In the genomic region with DNA sequence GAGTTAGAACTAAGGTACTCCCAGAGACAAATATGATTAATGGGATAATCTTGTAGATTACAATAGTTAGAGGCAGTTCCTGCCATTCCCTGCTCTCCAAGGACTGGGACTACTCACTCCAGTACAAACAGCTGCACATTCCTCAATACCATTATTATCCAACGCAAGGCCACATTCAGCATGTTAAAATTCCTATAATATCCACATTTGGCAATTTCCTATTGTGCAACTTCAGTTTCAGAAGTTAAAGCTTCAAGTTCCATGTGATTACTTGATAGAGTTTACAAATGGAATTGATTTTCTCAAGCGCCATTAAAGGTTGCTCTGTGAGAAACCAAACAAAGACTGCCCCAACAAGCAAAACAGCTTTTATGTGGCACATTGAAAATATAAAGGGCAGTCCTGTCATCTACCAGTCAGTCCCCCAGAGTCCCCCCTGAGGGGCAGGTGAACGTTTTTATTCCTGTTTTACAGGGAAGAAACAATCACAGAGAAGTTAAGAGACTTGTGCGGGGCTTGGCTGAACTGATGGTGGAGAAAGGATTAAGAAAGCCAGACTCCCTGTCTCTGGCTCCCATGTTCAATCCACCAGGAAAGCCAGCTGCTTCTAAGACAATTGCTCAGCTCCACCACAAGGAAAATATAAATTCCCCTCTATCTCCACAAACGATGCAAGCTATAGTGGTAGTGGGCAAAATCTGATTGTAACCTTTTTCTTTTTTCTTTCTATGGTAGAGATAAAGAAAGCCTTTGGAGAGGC, we compare ENCODE assay signal across 12 cellular contexts.
DNase-seq lines count a peak whose midpoint lies in the region; ATAC-seq and TF ChIP-seq lines count a peak whose summit lies in the region.
"Had no signal": no experiment of that assay in that cellular context is flagged by ENCODE, and none has a peak within 500 bp of the region (broad histone marks: within the 10 kb centered on the region; RNA-seq: fewer than 3 reads in every experiment).

No MANE protein-coding gene starts in this region.

- no peaks in the 10 kb centered on the region for H3K9me3 ChIP-seq in SJCRH30 (replicated peaks)
- no peaks in the 10 kb centered on the region for H3K9me3 ChIP-seq in gastrocnemius medialis

- H3K4me1 Mint-ChIP-seq in GM23338: peaks cover 10% of the 10 kb centered on the region; the same call in 2 of the 3 replicates

- H3K27me3 ChIP-seq in GM23338 (ENCODE audit: insufficient read depth) (no peaks in the 10 kb centered on the region), SJCRH30 (no peaks in the 10 kb centered on the region), gastrocnemius medialis (no peaks in the 10 kb centered on the region)

- no peak for TF ChIP-seq POLR2A in gastrocnemius medialis (IDR thresholded peaks at IDR 0.05)

- in situ Hi-C loops in gastrocnemius medialis (cut with MboI; ENCODE audit: low sequenced_read_pairs in 4 of 4): loop anchor here in 1 of 4 donors (25.0 kb wide), 1 partner anchor 1228 kb away; no protein-coding TSS in a partner anchor

- TF ChIP-seq CTCF in GM23338 (conservative IDR thresholded peaks at IDR 0.05; ENCODE audit: low read depth in 2 of 2) (no peak), fibroblast of pulmonary artery (IDR thresholded peaks at IDR 0.05; ENCODE audit: low read length, missing control alignments) (no peak), gastrocnemius medialis (IDR thresholded peaks at IDR 0.05 in 4 of 5, conservative IDR thresholded peaks at IDR 0.05 in 1 of 5) (no peak)

- no peaks in the 10 kb centered on the region for H4K20me1 ChIP-seq in GM23338 (replicated peaks; ENCODE audit: insufficient read depth)

- peak overlapping the region; percentile 93 for H2AFZ ChIP-seq in GM23338

- H3K36me3 ChIP-seq in GM23338 (ENCODE audit: insufficient read depth): no peaks in the 10 kb centered on the region
- no peaks in the 10 kb centered on the region for H3K36me3 ChIP-seq in SJCRH30
- H3K36me3 ChIP-seq in gastrocnemius medialis: no peaks in the 10 kb centered on the region

- no peak for DNase-seq in GM23338 (ENCODE audit: low spot score)
- peak; percentile 21 to 34 for DNase-seq in SJCRH30
- peak; percentile 93 for DNase-seq in fibroblast of pulmonary artery (ENCODE audit: low read depth)
- peak; percentile 28 to 29 for DNase-seq in gastrocnemius medialis
- no peak for DNase-seq in H4 (ENCODE audit: low spot score)
- no peak for DNase-seq in NCI-H2171 (lab: John Stamatoyannopoulos, UW)
- no peak for DNase-seq in activated naive CD4-positive, alpha-beta T cell treated with anti-CD3 and anti-CD28 coated beads, Interleukin-2, amount 50 U/mL, for 16 hours
- DNase-seq: NCI-H774; stimulated activated CD4-positive, alpha-beta T cell treated with anti-CD3 and anti-CD28 coated beads, Interleukin-15, amount 100 ng/mL, for 24 hours; stimulated activated naive CD4-positive, alpha-beta T cell treated with Interleukin-2 at 50 U/mL for 16 hours; T-helper 17 cell had no signal

- H3K4me3 Mint-ChIP-seq in GM23338: no peak overlapping the region
- H3K4me3 Mint-ChIP-seq: T-helper 17 cell had no signal

- peaks cover 10% of the 10 kb centered on the region for H3K4me1 ChIP-seq in GM23338 (ENCODE audit: insufficient read depth)
- H3K4me1 ChIP-seq in SJCRH30: peaks cover 19% of the 10 kb centered on the region; the same call in 1 of the 2 replicates
- no peaks in the 10 kb centered on the region for H3K4me1 ChIP-seq in gastrocnemius medialis

- no peaks in the 10 kb centered on the region for H3F3A ChIP-seq in GM23338 (replicated peaks; ENCODE audit: low read depth)

- H3K9me2 ChIP-seq in GM23338 (ENCODE audit: insufficient read depth): peaks cover 8% of the 10 kb centered on the region; the same call in 1 of the 2 replicates

- ATAC-seq in GM23338 (no peak), gastrocnemius medialis (peak; percentile 81 to 82), HG02623 (IDR thresholded peaks at IDR 0.05; ENCODE audit: unreplicated experiment) (no peak)
- ATAC-seq: T-helper 17 cell had no signal

- intact Hi-C loops in gastrocnemius medialis (cut with DNase I; ENCODE audit: low total_unique reads): no loop called here

- H3K27me3 Mint-ChIP-seq in GM23338 (ENCODE audit: insufficient read depth, low read depth, poor library complexity): no peaks in the 10 kb centered on the region

- H3K79me2 ChIP-seq in GM23338 (replicated peaks; ENCODE audit: insufficient read depth): no peaks in the 10 kb centered on the region

- no peak overlapping the region for H3K4me2 ChIP-seq in GM23338

- no peaks in the 10 kb centered on the region for H3K36me3 Mint-ChIP-seq in GM23338 (ENCODE audit: low read depth)

- H3K4me3 ChIP-seq in GM23338: no peak overlapping the region
- H3K4me3 ChIP-seq in SJCRH30: peak overlapping the region; percentile 11; the same call in 1 of the 2 replicates
- H3K4me3 ChIP-seq in fibroblast of pulmonary artery (replicated peaks; ENCODE audit: low read depth, low read length): no peak overlapping the region
- H3K4me3 ChIP-seq in gastrocnemius medialis: no peak overlapping the region

- no peaks in the 10 kb centered on the region for H3K9me3 Mint-ChIP-seq in GM23338

- H3K27ac ChIP-seq in GM23338 (ENCODE audit: low read depth): no peak overlapping the region
- peak overlapping the region; percentile 82 for H3K27ac ChIP-seq in SJCRH30
- peak overlapping the region; percentile 7 to 59 (median 40) for H3K27ac ChIP-seq in gastrocnemius medialis

- H3K27ac Mint-ChIP-seq in GM23338: no peak overlapping the region
- H3K27ac Mint-ChIP-seq: T-helper 17 cell had no signal

TF ChIP-seq in GM23338, 12 proteins besides CTCF, POLR2A, EP300 and RAD21:
- TF ChIP-seq, protein P1, sequence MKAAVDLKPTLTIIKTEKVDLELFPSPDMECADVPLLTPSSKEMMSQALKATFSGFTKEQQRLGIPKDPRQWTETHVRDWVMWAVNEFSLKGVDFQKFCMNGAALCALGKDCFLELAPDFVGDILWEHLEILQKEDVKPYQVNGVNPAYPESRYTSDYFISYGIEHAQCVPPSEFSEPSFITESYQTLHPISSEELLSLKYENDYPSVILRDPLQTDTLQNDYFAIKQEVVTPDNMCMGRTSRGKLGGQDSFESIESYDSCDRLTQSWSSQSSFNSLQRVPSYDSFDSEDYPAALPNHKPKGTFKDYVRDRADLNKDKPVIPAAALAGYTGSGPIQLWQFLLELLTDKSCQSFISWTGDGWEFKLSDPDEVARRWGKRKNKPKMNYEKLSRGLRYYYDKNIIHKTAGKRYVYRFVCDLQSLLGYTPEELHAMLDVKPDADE (IDR thresholded peaks at IDR 0.05): no peak
- TF ChIP-seq, protein P2, sequence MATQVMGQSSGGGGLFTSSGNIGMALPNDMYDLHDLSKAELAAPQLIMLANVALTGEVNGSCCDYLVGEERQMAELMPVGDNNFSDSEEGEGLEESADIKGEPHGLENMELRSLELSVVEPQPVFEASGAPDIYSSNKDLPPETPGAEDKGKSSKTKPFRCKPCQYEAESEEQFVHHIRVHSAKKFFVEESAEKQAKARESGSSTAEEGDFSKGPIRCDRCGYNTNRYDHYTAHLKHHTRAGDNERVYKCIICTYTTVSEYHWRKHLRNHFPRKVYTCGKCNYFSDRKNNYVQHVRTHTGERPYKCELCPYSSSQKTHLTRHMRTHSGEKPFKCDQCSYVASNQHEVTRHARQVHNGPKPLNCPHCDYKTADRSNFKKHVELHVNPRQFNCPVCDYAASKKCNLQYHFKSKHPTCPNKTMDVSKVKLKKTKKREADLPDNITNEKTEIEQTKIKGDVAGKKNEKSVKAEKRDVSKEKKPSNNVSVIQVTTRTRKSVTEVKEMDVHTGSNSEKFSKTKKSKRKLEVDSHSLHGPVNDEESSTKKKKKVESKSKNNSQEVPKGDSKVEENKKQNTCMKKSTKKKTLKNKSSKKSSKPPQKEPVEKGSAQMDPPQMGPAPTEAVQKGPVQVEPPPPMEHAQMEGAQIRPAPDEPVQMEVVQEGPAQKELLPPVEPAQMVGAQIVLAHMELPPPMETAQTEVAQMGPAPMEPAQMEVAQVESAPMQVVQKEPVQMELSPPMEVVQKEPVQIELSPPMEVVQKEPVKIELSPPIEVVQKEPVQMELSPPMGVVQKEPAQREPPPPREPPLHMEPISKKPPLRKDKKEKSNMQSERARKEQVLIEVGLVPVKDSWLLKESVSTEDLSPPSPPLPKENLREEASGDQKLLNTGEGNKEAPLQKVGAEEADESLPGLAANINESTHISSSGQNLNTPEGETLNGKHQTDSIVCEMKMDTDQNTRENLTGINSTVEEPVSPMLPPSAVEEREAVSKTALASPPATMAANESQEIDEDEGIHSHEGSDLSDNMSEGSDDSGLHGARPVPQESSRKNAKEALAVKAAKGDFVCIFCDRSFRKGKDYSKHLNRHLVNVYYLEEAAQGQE (IDR thresholded peaks at IDR 0.05; ENCODE audit: unreplicated experiment): no peak
- no peak for TF ChIP-seq POLR2AphosphoS5 (IDR thresholded peaks at IDR 0.05; ENCODE audit: low read depth)
- no peak for TF ChIP-seq NANOG (IDR thresholded peaks at IDR 0.05; ENCODE audit: borderline replicate concordance)

Comparison
In these comparisons a context has a peak if more than half of its experiments do, and no peak if none do; other contexts are left out.
1. ATAC-seq: peak in gastrocnemius medialis (2 of 2); none in GM23338 (single experiment) and HG02623 (single experiment).
2. DNase-seq: peak in SJCRH30 (2 of 2), fibroblast of pulmonary artery (single experiment) and gastrocnemius medialis (2 of 2); none in GM23338 (single experiment), H4 (single experiment), NCI-H2171 (single experiment) and activated naive CD4-positive, alpha-beta T cell treated with anti-CD3 and anti-CD28 coated beads, Interleukin-2, amount 50 U/mL, for 16 hours (single experiment).